In genomic region chr21:43810505-43811261, GRCh38 we compare ENCODE assay signal across 1 cellular context.
TF ChIP-seq lines count a peak whose summit lies in the region.

No MANE protein-coding gene starts in this region.

TF ChIP-seq in HepG2, 621 proteins besides CTCF, POLR2A, EP300 and RAD21 (continued from another document and continues in another):
- TF ChIP-seq ZHX1 (CRISPR knock-in tag; IDR thresholded peaks at IDR 0.05; ENCODE audit: low read depth): 0 out of 2 replicates have a peak, but pooled peaks have one; percentile 37
- TF ChIP-seq KDM1A (CRISPR knock-in tag; IDR thresholded peaks at IDR 0.05): no peak
- no peak for TF ChIP-seq PLRG1 (conservative IDR thresholded peaks at IDR 0.05)
- TF ChIP-seq MXD1 (CRISPR knock-in tag; IDR thresholded peaks at IDR 0.05): peak; percentile 43; the same call in 1 of the 2 replicates
- no peak for TF ChIP-seq NFIC (IDR thresholded peaks at IDR 0.05; ENCODE audit: low read length)
- no peak for TF ChIP-seq ATF3 (CRISPR knock-in tag; IDR thresholded peaks at IDR 0.05)
- no peak for TF ChIP-seq ZNF792 (CRISPR knock-in tag; IDR thresholded peaks at IDR 0.05)
- no peak for TF ChIP-seq FOXO4 (CRISPR knock-in tag; conservative IDR thresholded peaks at IDR 0.05)
- no peak for TF ChIP-seq SMARCC2 (IDR thresholded peaks at IDR 0.05)
- TF ChIP-seq PCBP1 (IDR thresholded peaks at IDR 0.05; ENCODE audit: borderline replicate concordance, low read depth, low read length): no peak; the same call in 1 of the 2 replicates
- peak; percentile 59; the same call in 1 of the 2 replicates for TF ChIP-seq ESRRA (CRISPR knock-in tag; IDR thresholded peaks at IDR 0.05; ENCODE audit: low read depth)
- no peak for TF ChIP-seq KDM6A (CRISPR knock-in tag; IDR thresholded peaks at IDR 0.05; ENCODE audit: low read depth)
- peak; percentile 62; the same call in 1 of the 2 replicates for TF ChIP-seq HNF1B (CRISPR knock-in tag; IDR thresholded peaks at IDR 0.05)
- peak; percentile 46; the same call in 1 of the 2 replicates for TF ChIP-seq ERF (CRISPR knock-in tag; IDR thresholded peaks at IDR 0.05)
- no peak for TF ChIP-seq NFE2 (CRISPR knock-in tag; IDR thresholded peaks at IDR 0.05)
- no peak for TF ChIP-seq DNMT3B (CRISPR knock-in tag; conservative IDR thresholded peaks at IDR 0.05)
- no peak for TF ChIP-seq ZFYVE20 (CRISPR knock-in tag; IDR thresholded peaks at IDR 0.05; ENCODE audit: borderline replicate concordance, low read depth)
- TF ChIP-seq MAZ (IDR thresholded peaks at IDR 0.05; ENCODE audit: borderline replicate concordance, low read depth, low read length): peak; percentile 20; the same call in 1 of the 2 replicates
- TF ChIP-seq MAZ (CRISPR knock-in tag; IDR thresholded peaks at IDR 0.05; ENCODE audit: low read depth): peak; percentile 67; the same call in 1 of the 2 replicates
- no peak for TF ChIP-seq ONECUT2 (CRISPR knock-in tag; IDR thresholded peaks at IDR 0.05)
- no peak for TF ChIP-seq ZNF766 (CRISPR knock-in tag; IDR thresholded peaks at IDR 0.05; ENCODE audit: borderline replicate concordance)
- TF ChIP-seq MTA1 (CRISPR knock-in tag; IDR thresholded peaks at IDR 0.05; ENCODE audit: borderline replicate concordance): peak; percentile 57; the same call in 1 of the 2 replicates
- peak; percentile 37; the same call in 1 of the 2 replicates for TF ChIP-seq HDAC1 (CRISPR knock-in tag; IDR thresholded peaks at IDR 0.05)
- TF ChIP-seq ZNF510 (CRISPR knock-in tag; IDR thresholded peaks at IDR 0.05; ENCODE audit: low read depth): no peak
- TF ChIP-seq RCOR2 (CRISPR knock-in tag; IDR thresholded peaks at IDR 0.05): no peak
- peak; percentile 90 for TF ChIP-seq TEAD3 (CRISPR knock-in tag; optimal IDR thresholded peaks at IDR 0.05; ENCODE audit: borderline replicate concordance)
- no peak for TF ChIP-seq CREB3 (CRISPR knock-in tag; IDR thresholded peaks at IDR 0.05)
- TF ChIP-seq ZNF563 (CRISPR knock-in tag; IDR thresholded peaks at IDR 0.05): no peak
- TF ChIP-seq CEBPB (IDR thresholded peaks at IDR 0.05; ENCODE audit: borderline replicate concordance, low read depth, low read length): no peak
- peak; percentile 81; the same call in 1 of the 2 replicates for TF ChIP-seq HINFP (CRISPR knock-in tag; IDR thresholded peaks at IDR 0.05; ENCODE audit: low read depth)
- TF ChIP-seq ZBTB38 (CRISPR knock-in tag; IDR thresholded peaks at IDR 0.05): no peak
- TF ChIP-seq CENPT (CRISPR knock-in tag; IDR thresholded peaks at IDR 0.05; ENCODE audit: low read depth): peak; percentile 31; the same call in 1 of the 2 replicates
- 0 out of 2 replicates have a peak, but pooled peaks have one; percentile 37 for TF ChIP-seq HIC2 (CRISPR knock-in tag; IDR thresholded peaks at IDR 0.05; ENCODE audit: low read depth)
- TF ChIP-seq HMG20B (CRISPR knock-in tag; conservative IDR thresholded peaks at IDR 0.05): no peak
- TF ChIP-seq ZNF501 (CRISPR knock-in tag; IDR thresholded peaks at IDR 0.05): 0 out of 2 replicates have a peak, but pooled peaks have one; percentile 26
- TF ChIP-seq ZFAT (CRISPR knock-in tag; conservative IDR thresholded peaks at IDR 0.05): no peak
- 0 out of 2 replicates have a peak, but pooled peaks have one; percentile 16 for TF ChIP-seq ZFY (CRISPR knock-in tag; IDR thresholded peaks at IDR 0.05)
- no peak for TF ChIP-seq CSRNP2 (CRISPR knock-in tag; conservative IDR thresholded peaks at IDR 0.05; ENCODE audit: low read depth)
- TF ChIP-seq SMC3 (IDR thresholded peaks at IDR 0.05; ENCODE audit: low read length): peak; percentile 40; the same call in 1 of the 2 replicates
- TF ChIP-seq HOXA7 (CRISPR knock-in tag; IDR thresholded peaks at IDR 0.05): no peak
- TF ChIP-seq ZNF670 (CRISPR knock-in tag; IDR thresholded peaks at IDR 0.05; ENCODE audit: borderline replicate concordance): no peak
- no peak for TF ChIP-seq SP1 (IDR thresholded peaks at IDR 0.05)
- TF ChIP-seq SP1 (CRISPR knock-in tag; IDR thresholded peaks at IDR 0.05): peak; percentile 43; the same call in 1 of the 2 replicates
- TF ChIP-seq CCAR2 (optimal IDR thresholded peaks at IDR 0.05; ENCODE audit: low read depth, low read length): no peak
- TF ChIP-seq ZNF619 (CRISPR knock-in tag; IDR thresholded peaks at IDR 0.05): no peak
- TF ChIP-seq PHB2 (IDR thresholded peaks at IDR 0.05; ENCODE audit: partially characterized antibody): no peak
- 0 out of 2 replicates have a peak, but pooled peaks have one; percentile 19 for TF ChIP-seq ZBED4 (CRISPR knock-in tag; IDR thresholded peaks at IDR 0.05; ENCODE audit: borderline replicate concordance)
- no peak for TF ChIP-seq NONO (IDR thresholded peaks at IDR 0.05)
- TF ChIP-seq NONO (CRISPR knock-in tag; conservative IDR thresholded peaks at IDR 0.05): peak; percentile 77
